ENCODE assay signal across 1 cellular context in the genomic region with DNA sequence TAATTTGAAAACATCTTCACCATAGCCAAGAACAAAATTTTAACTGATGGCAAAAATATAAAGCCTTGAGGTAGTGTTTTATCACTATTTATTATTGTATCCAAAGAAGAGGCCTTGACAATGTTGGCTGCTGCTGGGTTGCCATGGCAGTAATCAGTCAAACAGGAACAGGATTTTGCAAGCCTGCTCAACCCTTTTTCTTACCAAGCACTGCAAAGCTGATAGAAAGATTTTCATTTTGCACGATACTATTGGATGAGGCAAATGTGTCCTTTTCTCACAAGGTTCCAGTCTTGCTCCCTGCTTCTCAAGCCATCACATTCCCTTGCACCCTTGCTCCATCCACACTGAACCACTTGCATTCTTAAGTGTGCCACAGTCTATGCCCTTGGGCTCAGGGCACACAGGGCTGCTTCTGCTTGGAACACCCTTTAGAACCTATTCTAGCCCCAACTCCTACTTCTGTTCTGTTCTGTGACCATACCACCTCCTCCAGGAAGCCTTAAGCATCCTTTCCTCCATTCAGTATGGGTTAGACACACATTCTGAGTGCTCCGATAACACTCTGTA.
TF ChIP-seq lines count a peak whose summit lies in the region.

No MANE protein-coding gene starts in this region.

TF ChIP-seq in H1, 55 proteins besides CTCF, POLR2A, EP300 and RAD21:
- no peak for TF ChIP-seq KDM4A (IDR thresholded peaks at IDR 0.05; ENCODE audit: low read depth, low read length, severe bottlenecking)
- TF ChIP-seq RFX5 (IDR thresholded peaks at IDR 0.05; ENCODE audit: borderline replicate concordance, low read depth, low read length) = no peak
- no peak for TF ChIP-seq CHD2 (IDR thresholded peaks at IDR 0.05; ENCODE audit: low read length)
- no peak for TF ChIP-seq NANOG (IDR thresholded peaks at IDR 0.05; ENCODE audit: insufficient read depth, low read depth, low read length, poor library complexity, severe bottlenecking)
- TF ChIP-seq RXRA (IDR thresholded peaks at IDR 0.05; ENCODE audit: insufficient read depth, low read depth, low read length) = no peak
- no peak for TF ChIP-seq SAP30 (IDR thresholded peaks at IDR 0.05; ENCODE audit: insufficient read depth, insufficient replicate concordance, low read length)
- TF ChIP-seq SP2 (IDR thresholded peaks at IDR 0.05; ENCODE audit: low read length) = no peak
- no peak for TF ChIP-seq EZH2 (IDR thresholded peaks at IDR 0.05; ENCODE audit: low read depth, low read length, severe bottlenecking)
- TF ChIP-seq CBX8 (IDR thresholded peaks at IDR 0.05; ENCODE audit: borderline replicate concordance, low read depth, low read length) = no peak
- TF ChIP-seq BRCA1 (IDR thresholded peaks at IDR 0.05; ENCODE audit: low read depth, low read length) = no peak
- no peak for TF ChIP-seq TAF1 (IDR thresholded peaks at IDR 0.05; ENCODE audit: low read depth, low read length)
